ENCODE assay signal across 8 cellular contexts in genomic region chr7:443279-443833, GRCh38.
"Had no signal": no experiment of that assay in that cellular context is flagged by ENCODE, and none has a peak within 500 bp of the region (broad histone marks: within the 10 kb centered on the region; RNA-seq: fewer than 3 reads in every experiment).

No MANE protein-coding gene starts in this region.

- H3K36me3 ChIP-seq: HAP-1 had no signal

- H3K4me1 ChIP-seq: HAP-1 had no signal

- FAIRE-seq: HepG2 had no signal

- H3K9me3 ChIP-seq: HAP-1 had no signal

- H2AFZ ChIP-seq: GM23338 had no signal

- ATAC-seq: GM23338, HCT116 had no signal

- H3K4me3 ChIP-seq: GM23338, HAP-1 had no signal

- H3K27ac ChIP-seq: HL-60, KMS-11 had no signal

- H3K4me2 ChIP-seq: GM23338, KMS-11 had no signal

- H3K9ac ChIP-seq: KMS-11 had no signal

- DNase-seq: H7, KBM-7 had no signal
